Comparison of ENCODE assay signal across 12 cellular contexts in the genomic region with DNA sequence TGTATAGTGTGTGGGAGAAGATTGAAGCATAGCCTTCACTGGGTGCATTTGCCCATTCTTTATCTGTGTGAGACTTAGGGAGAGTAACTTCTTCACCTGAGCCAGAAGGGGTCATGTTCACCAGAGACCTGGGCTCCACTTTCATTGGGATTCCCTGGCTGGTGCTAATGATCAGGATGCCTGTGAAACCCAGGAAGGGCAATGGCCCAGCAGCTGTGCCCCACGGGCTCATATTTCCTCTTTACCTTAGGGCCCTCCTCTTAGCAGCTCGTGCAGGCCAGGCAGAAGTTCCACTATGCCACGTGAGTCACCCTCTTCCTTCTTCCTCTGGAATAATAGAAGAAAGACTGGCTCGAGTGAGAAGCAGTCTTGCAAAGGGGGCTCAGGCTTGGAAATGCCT. TPM values are rescaled to one million over a fixed set of nuclear protein-coding genes. Genes with fewer than 3 reads are reported as not detected.
DNase-seq lines count a peak whose midpoint lies in the region; ATAC-seq, FAIRE-seq and TF ChIP-seq lines count a peak whose summit lies in the region.
"Had no signal": no experiment of that assay in that cellular context is flagged by ENCODE, and none has a peak within 500 bp of the region (broad histone marks: within the 10 kb centered on the region; RNA-seq: fewer than 3 reads in every experiment).

No MANE protein-coding gene starts in this region.

- no peak overlapping the region for H3K9ac ChIP-seq in endodermal cell (ENCODE audit: extremely low read depth, low read length, poor library complexity, severe bottlenecking)

- H3K4me1 ChIP-seq in endodermal cell (ENCODE audit: control insufficient read depth, insufficient read depth, low read length): no peaks in the 10 kb centered on the region
- H3K4me1 ChIP-seq in small intestine (ENCODE audit: control insufficient read depth in 2 of 2, insufficient read depth in 1 of 2, low read depth in 1 of 2, low read length in 1 of 2): peaks cover 0 to 5% of the 10 kb centered on the region in 2 donors

- H3K9me3 Mint-ChIP-seq in activated CD8-positive, alpha-beta memory T cell treated with anti-CD3 and anti-CD28 coated beads, Interleukin-2, amount 10 ng/mL, durations not matched to agents 7 days and 5 days (ENCODE audit: low read depth): no peaks in the 10 kb centered on the region
- no peaks in the 10 kb centered on the region for H3K9me3 Mint-ChIP-seq in endodermal cell
- H3K9me3 Mint-ChIP-seq: activated T-cell treated with anti-CD3 and anti-CD28 coated beads, Interleukin-2, amount 50 U/mL, for 24 hours had no signal

- peaks cover 6% of the 10 kb centered on the region for H3K4me1 Mint-ChIP-seq in activated CD8-positive, alpha-beta memory T cell treated with anti-CD3 and anti-CD28 coated beads, Interleukin-2, amount 10 ng/mL, durations not matched to agents 7 days and 5 days
- H3K4me1 Mint-ChIP-seq in endodermal cell: peaks cover 16% of the 10 kb centered on the region

- H3K36me3 ChIP-seq in endodermal cell (ENCODE audit: control insufficient read depth, insufficient read depth, low read length) (no peaks in the 10 kb centered on the region), small intestine (ENCODE audit: control insufficient read depth in 2 of 2, insufficient read depth in 2 of 2, low read length in 2 of 2) (no peaks in the 10 kb centered on the region)

- TF ChIP-seq CTCF in endodermal cell (conservative IDR thresholded peaks at IDR 0.05): peak; percentile 18

- H3K9me3 ChIP-seq in endodermal cell (ENCODE audit: control insufficient read depth, low read length): no peaks in the 10 kb centered on the region
- H3K9me3 ChIP-seq in small intestine (ENCODE audit: control insufficient read depth, low read depth): no peaks in the 10 kb centered on the region

- H3K27me3 Mint-ChIP-seq in activated CD8-positive, alpha-beta memory T cell treated with anti-CD3 and anti-CD28 coated beads, Interleukin-2, amount 10 ng/mL, durations not matched to agents 7 days and 5 days: peaks cover 3% of the 10 kb centered on the region
- peaks cover 38% of the 10 kb centered on the region for H3K27me3 Mint-ChIP-seq in endodermal cell (ENCODE audit: insufficient read depth)
- H3K27me3 Mint-ChIP-seq: activated T-cell treated with anti-CD3 and anti-CD28 coated beads, Interleukin-2, amount 50 U/mL, for 24 hours had no signal

- ATAC-seq in activated CD8-positive, alpha-beta memory T cell treated with anti-CD3 and anti-CD28 coated beads, Interleukin-2, amount 10 ng/mL, durations not matched to agents 7 days and 5 days: no peak
- no peak for ATAC-seq in HG02588 (IDR thresholded peaks at IDR 0.05; ENCODE audit: unreplicated experiment)
- no peak for ATAC-seq in GM21619 (IDR thresholded peaks at IDR 0.05; ENCODE audit: unreplicated experiment)

- H3K27me3 ChIP-seq in endodermal cell (ENCODE audit: control insufficient read depth, insufficient read depth, low read length, poor library complexity, severe bottlenecking) (peaks cover 50% of the 10 kb centered on the region), small intestine (ENCODE audit: control insufficient read depth in 2 of 2, insufficient read depth in 2 of 2, low read length in 2 of 2) (no peaks in the 10 kb centered on the region)

- H3K36me3 Mint-ChIP-seq in activated CD8-positive, alpha-beta memory T cell treated with anti-CD3 and anti-CD28 coated beads, Interleukin-2, amount 10 ng/mL, durations not matched to agents 7 days and 5 days: no peaks in the 10 kb centered on the region
- H3K36me3 Mint-ChIP-seq in endodermal cell (ENCODE audit: low read depth): no peaks in the 10 kb centered on the region

- H3K27ac ChIP-seq in endodermal cell (ENCODE audit: low read depth, low read length): no peak overlapping the region
- H3K27ac ChIP-seq in small intestine (ENCODE audit: low read depth in 1 of 2, low read length in 1 of 2): peak overlapping the region in 1 of 2 donors; percentile 13
- H3K27ac ChIP-seq: skin epidermis had no signal

- no peak for FAIRE-seq in small intestine (lab: Jason Lieb, UNC)

- H3K27ac Mint-ChIP-seq in activated CD8-positive, alpha-beta memory T cell treated with anti-CD3 and anti-CD28 coated beads, Interleukin-2, amount 10 ng/mL, durations not matched to agents 7 days and 5 days: no peak overlapping the region
- H3K27ac Mint-ChIP-seq in endodermal cell: no peak overlapping the region
- H3K27ac Mint-ChIP-seq: activated T-cell treated with anti-CD3 and anti-CD28 coated beads, Interleukin-2, amount 50 U/mL, for 24 hours had no signal

- CTCF ChIA-PET in activated CD8-positive, alpha-beta memory T cell treated with anti-CD3 and anti-CD28 coated beads, Interleukin-2, amount 10 ng/mL, durations not matched to agents 7 days and 5 days (lab: Charles Lee): no interaction called here

- peak; percentile 40 for DNase-seq in activated CD8-positive, alpha-beta memory T cell treated with anti-CD3 and anti-CD28 coated beads for 24 hours
- DNase-seq in activated CD8-positive, alpha-beta memory T cell treated with anti-CD3 and anti-CD28 coated beads, Interleukin-2, amount 10 ng/mL, durations not matched to agents 7 days and 5 days: no peak
- peak; percentile 47 to 73 for DNase-seq in NOMO-1 (lab: John Stamatoyannopoulos, UW; ENCODE audit: unreplicated experiment in 2 of 2)
- DNase-seq in endodermal cell: peak; percentile 58
- DNase-seq in small intestine: peak; percentile 43
- DNase-seq in iPS-NIHi11 (ENCODE audit: low spot score): no peak
- DNase-seq: activated T-cell treated with anti-CD3 and anti-CD28 coated beads, Interleukin-2, amount 50 U/mL, for 24 hours; cerebellar nuclear complex; T-helper 2 cell had no signal

- WGBS in endodermal cell (ENCODE audit: insufficient coverage in 1 of 2, insufficient read length in 1 of 2), 2 experiments: 58 to 73% methylated on average over 4 of the region's 4 CpGs
- WGBS in small intestine, 3 donors: 11 to 35% (median 27%) methylated on average over 4 of the region's 4 CpGs

- H3K4me3 Mint-ChIP-seq in activated CD8-positive, alpha-beta memory T cell treated with anti-CD3 and anti-CD28 coated beads, Interleukin-2, amount 10 ng/mL, durations not matched to agents 7 days and 5 days: no peak overlapping the region
- H3K4me3 Mint-ChIP-seq in endodermal cell: no peak overlapping the region
- H3K4me3 Mint-ChIP-seq: activated T-cell treated with anti-CD3 and anti-CD28 coated beads, Interleukin-2, amount 50 U/mL, for 24 hours had no signal

- no peak overlapping the region for H3K4me3 ChIP-seq in endodermal cell (ENCODE audit: low read length)
- no peak overlapping the region for H3K4me3 ChIP-seq in small intestine (ENCODE audit: low read depth in 1 of 2, low read length in 2 of 2)
- H3K4me3 ChIP-seq: skin epidermis had no signal

RNA-seq across cellular contexts. Expression of a gene that starts 5.0 kb away (rescaled TPM):
- 1 to 10 TPM; 6.0 to 7.2 TPM for total RNA-seq in activated CD8-positive, alpha-beta memory T cell treated with anti-CD3 and anti-CD28 coated beads, Interleukin-2, amount 10 ng/mL, durations not matched to agents 7 days and 5 days
- 1 to 10 TPM; 1.1 to 2.7 TPM for total RNA-seq in endodermal cell
- polyA plus RNA-seq in endodermal cell (2013, experiment 1 of 2): 0.71 TPM
- polyA plus RNA-seq in endodermal cell (2013, experiment 2 of 2): 0.50 TPM
- 1 to 10 TPM; 3.0 to 8.9 (median 5.6) TPM for polyA plus RNA-seq in small intestine

Comparison
In these comparisons a context has a peak if more than half of its experiments do, and no peak if none do; other contexts are left out.
1. DNase-seq: peak in activated CD8-positive, alpha-beta memory T cell treated with anti-CD3 and anti-CD28 coated beads for 24 hours (single experiment), NOMO-1 (2 of 2), endodermal cell (single experiment) and small intestine (single experiment); none in activated CD8-positive, alpha-beta memory T cell treated with anti-CD3 and anti-CD28 coated beads, Interleukin-2, amount 10 ng/mL, durations not matched to agents 7 days and 5 days (single experiment) and iPS-NIHi11 (single experiment).